1 cellular context compared by ENCODE assay signal in the genomic region with DNA sequence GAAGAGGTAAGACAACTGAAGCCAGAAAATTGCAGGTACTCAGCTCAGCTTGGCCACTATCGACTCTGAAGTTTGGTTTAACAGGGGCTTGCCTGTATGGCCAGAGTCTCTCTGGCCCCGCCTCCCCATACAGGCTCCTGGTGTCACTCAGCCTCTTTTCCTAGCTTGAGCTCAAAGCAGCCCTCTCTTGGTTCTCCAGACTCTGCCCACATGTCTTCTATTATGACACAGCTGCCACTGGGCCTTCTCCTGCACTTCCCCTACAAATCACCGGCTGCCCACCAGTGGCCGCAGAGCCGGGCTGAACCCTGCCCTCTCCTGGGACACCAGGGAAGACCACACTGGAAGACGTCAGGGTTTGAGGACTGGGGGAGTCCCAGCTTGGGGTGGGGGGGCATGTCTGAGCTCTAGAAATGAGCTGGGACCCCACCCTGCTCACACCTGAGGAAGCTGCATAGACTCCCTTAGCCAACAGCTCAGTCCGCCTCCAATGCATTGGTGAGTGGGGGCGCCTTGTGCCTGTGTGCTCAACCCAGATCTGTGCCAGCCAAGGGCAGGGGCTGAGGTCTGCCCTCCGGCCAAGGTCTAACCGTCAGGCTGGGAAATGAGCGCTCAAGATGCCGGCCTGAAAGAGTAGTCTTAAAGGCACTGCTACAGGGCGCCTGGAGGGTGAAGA.
TF ChIP-seq lines count a peak whose summit lies in the region.

No MANE protein-coding gene starts in this region.

TF ChIP-seq in GM23338, 12 proteins besides CTCF, POLR2A, EP300 and RAD21 (continued from another document):
- TF ChIP-seq, protein P1, sequence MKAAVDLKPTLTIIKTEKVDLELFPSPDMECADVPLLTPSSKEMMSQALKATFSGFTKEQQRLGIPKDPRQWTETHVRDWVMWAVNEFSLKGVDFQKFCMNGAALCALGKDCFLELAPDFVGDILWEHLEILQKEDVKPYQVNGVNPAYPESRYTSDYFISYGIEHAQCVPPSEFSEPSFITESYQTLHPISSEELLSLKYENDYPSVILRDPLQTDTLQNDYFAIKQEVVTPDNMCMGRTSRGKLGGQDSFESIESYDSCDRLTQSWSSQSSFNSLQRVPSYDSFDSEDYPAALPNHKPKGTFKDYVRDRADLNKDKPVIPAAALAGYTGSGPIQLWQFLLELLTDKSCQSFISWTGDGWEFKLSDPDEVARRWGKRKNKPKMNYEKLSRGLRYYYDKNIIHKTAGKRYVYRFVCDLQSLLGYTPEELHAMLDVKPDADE (IDR thresholded peaks at IDR 0.05), result no peak
- TF ChIP-seq POLR2AphosphoS5 (IDR thresholded peaks at IDR 0.05; ENCODE audit: low read depth) (no peak), EZH2 (IDR thresholded peaks at IDR 0.05; ENCODE audit: low read depth, unreplicated experiment) (no peak), JUNB (IDR thresholded peaks at IDR 0.05; ENCODE audit: unreplicated experiment) (no peak)
